Comparison of ENCODE assay signal across 2 cellular contexts in genomic region chr1:93296555-93297154, GRCh38.
TF ChIP-seq lines count a peak whose summit lies in the region.

No MANE protein-coding gene starts in this region.

TF ChIP-seq in HEK293, 187 proteins besides CTCF, POLR2A, EP300 and RAD21 (continued from another document):
- TF ChIP-seq, protein P1, sequence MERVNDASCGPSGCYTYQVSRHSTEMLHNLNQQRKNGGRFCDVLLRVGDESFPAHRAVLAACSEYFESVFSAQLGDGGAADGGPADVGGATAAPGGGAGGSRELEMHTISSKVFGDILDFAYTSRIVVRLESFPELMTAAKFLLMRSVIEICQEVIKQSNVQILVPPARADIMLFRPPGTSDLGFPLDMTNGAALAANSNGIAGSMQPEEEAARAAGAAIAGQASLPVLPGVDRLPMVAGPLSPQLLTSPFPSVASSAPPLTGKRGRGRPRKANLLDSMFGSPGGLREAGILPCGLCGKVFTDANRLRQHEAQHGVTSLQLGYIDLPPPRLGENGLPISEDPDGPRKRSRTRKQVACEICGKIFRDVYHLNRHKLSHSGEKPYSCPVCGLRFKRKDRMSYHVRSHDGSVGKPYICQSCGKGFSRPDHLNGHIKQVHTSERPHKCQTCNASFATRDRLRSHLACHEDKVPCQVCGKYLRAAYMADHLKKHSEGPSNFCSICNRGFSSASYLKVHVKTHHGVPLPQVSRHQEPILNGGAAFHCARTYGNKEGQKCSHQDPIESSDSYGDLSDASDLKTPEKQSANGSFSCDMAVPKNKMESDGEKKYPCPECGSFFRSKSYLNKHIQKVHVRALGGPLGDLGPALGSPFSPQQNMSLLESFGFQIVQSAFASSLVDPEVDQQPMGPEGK (tag by site-specific recombination; IDR thresholded peaks at IDR 0.05) = no peak
TF ChIP-seq in HEK293: peak in this region for 2.

TF ChIP-seq in SK-N-SH, 30 proteins besides CTCF, POLR2A, EP300 and RAD21 (continued from another document):
- TF ChIP-seq, protein P2, sequence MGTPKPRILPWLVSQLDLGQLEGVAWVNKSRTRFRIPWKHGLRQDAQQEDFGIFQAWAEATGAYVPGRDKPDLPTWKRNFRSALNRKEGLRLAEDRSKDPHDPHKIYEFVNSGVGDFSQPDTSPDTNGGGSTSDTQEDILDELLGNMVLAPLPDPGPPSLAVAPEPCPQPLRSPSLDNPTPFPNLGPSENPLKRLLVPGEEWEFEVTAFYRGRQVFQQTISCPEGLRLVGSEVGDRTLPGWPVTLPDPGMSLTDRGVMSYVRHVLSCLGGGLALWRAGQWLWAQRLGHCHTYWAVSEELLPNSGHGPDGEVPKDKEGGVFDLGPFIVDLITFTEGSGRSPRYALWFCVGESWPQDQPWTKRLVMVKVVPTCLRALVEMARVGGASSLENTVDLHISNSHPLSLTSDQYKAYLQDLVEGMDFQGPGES (IDR thresholded peaks at IDR 0.05; ENCODE audit: low read depth, low read length) = no peak
- no peak for TF ChIP-seq JUND (IDR thresholded peaks at IDR 0.05)
- no peak for TF ChIP-seq TAF1 (IDR thresholded peaks at IDR 0.05; ENCODE audit: borderline replicate concordance, low read depth, low read length)
- TF ChIP-seq YY1 (IDR thresholded peaks at IDR 0.05; ENCODE audit: low read depth) = no peak
- TF ChIP-seq EZH2phosphoT487 (IDR thresholded peaks at IDR 0.05; ENCODE audit: borderline replicate concordance, low read depth) = no peak
